In genomic region chr11:2989551-2989950, GRCh38 we compare ENCODE assay signal across 8 cellular contexts. TPM values are rescaled to one million over a fixed set of nuclear protein-coding genes. Genes with fewer than 3 reads are reported as not detected.
DNase-seq lines count a peak whose midpoint lies in the region; ATAC-seq and TF ChIP-seq lines count a peak whose summit lies in the region.

No MANE protein-coding gene starts in this region.

- no peaks in the 10 kb centered on the region for H3K9me3 Mint-ChIP-seq in activated CD4-positive, alpha-beta memory T cell treated with anti-CD3 and anti-CD28 coated beads for 36 hours
- no peaks in the 10 kb centered on the region for H3K9me3 Mint-ChIP-seq in stimulated activated effector memory CD8-positive, alpha-beta T cell treated with anti-CD3 and anti-CD28 coated beads, Interleukin-12 subunit alpha, Interleukin-12 subunit beta, amount 100 ng/mL, for 72 hours

- no peaks in the 10 kb centered on the region for H3K27me3 Mint-ChIP-seq in activated CD4-positive, alpha-beta memory T cell treated with anti-CD3 and anti-CD28 coated beads for 36 hours

- peaks cover 59% of the 10 kb centered on the region for H4K20me1 ChIP-seq in SK-N-SH (ENCODE audit: insufficient read depth)

- H2AFZ ChIP-seq in SK-N-SH (ENCODE audit: low read depth): no peak overlapping the region

- no peaks in the 10 kb centered on the region for H3K9me3 ChIP-seq in SK-N-SH

- intact Hi-C loops in activated CD4-positive, alpha-beta memory T cell treated with anti-CD3 and anti-CD28 coated beads for 36 hours (cut with micrococcal nuclease): loop anchor here (2.0 kb wide), 3 partner anchors 39 to 807 kb away; partner anchors contain the start of gene NUP98

- H3K4me1 Mint-ChIP-seq in activated CD4-positive, alpha-beta memory T cell treated with anti-CD3 and anti-CD28 coated beads for 36 hours (ENCODE audit: low read depth): peaks cover 46% of the 10 kb centered on the region
- H3K4me1 Mint-ChIP-seq in stimulated activated effector memory CD8-positive, alpha-beta T cell treated with anti-CD3 and anti-CD28 coated beads, Interleukin-12 subunit alpha, Interleukin-12 subunit beta, amount 100 ng/mL, for 72 hours: peaks cover 35% of the 10 kb centered on the region

- H3K4me2 ChIP-seq in SK-N-SH: peak overlapping the region; percentile 84

- TF ChIP-seq CTCF in SK-N-SH (IDR thresholded peaks at IDR 0.05): no peak
- TF ChIP-seq CTCF in foreskin fibroblast (IDR thresholded peaks at IDR 0.05; ENCODE audit: low read depth, low read length): no peak

- CTCF ChIA-PET in SK-N-SH (lab: Yijun Ruan, JAX): interaction anchor here (1.2 to 2.3 kb wide), 4 partner anchors 9 to 32 kb away, joined by 3 to 13 read pairs (median 3); no protein-coding TSS in a partner anchor
- CTCF ChIA-PET in activated CD4-positive, alpha-beta memory T cell treated with anti-CD3 and anti-CD28 coated beads for 36 hours (lab: Charles Lee): interaction anchor here (0.9 to 2.8 kb wide), 8 partner anchors 9 to 102 kb away, joined by 3 to 24 read pairs (median 6); no protein-coding TSS in a partner anchor

- ATAC-seq in SK-N-SH treated with all-trans-retinoic acid at 6 μM for 48 hours (no peak), GM21825 (IDR thresholded peaks at IDR 0.05; ENCODE audit: unreplicated experiment) (no peak)
- ATAC-seq in stimulated activated effector memory CD8-positive, alpha-beta T cell treated with anti-CD3 and anti-CD28 coated beads, Interleukin-12 subunit alpha, Interleukin-12 subunit beta, amount 100 ng/mL, for 72 hours: no peak

- no peaks in the 10 kb centered on the region for H3K9me2 ChIP-seq in SK-N-SH

- H3K4me1 ChIP-seq in SK-N-SH (ENCODE audit: control insufficient read depth in 1 of 2, insufficient read depth in 2 of 2, low read depth in 1 of 2, low read length in 1 of 2): peaks cover 9 to 26% of the 10 kb centered on the region in 2 experiments; a peak in 3 of 4 replicates

- H3K9ac ChIP-seq in SK-N-SH: peak overlapping the region; percentile 93

- no peak for TF ChIP-seq EP300 in SK-N-SH (IDR thresholded peaks at IDR 0.05; ENCODE audit: borderline replicate concordance in 1 of 2, low read depth in 1 of 2, low read length in 1 of 2)

- H3K79me2 ChIP-seq in SK-N-SH (ENCODE audit: insufficient read depth): peaks cover 73% of the 10 kb centered on the region

- H3K36me3 Mint-ChIP-seq in activated CD4-positive, alpha-beta memory T cell treated with anti-CD3 and anti-CD28 coated beads for 36 hours: peaks cover 39% of the 10 kb centered on the region
- H3K36me3 Mint-ChIP-seq in stimulated activated effector memory CD8-positive, alpha-beta T cell treated with anti-CD3 and anti-CD28 coated beads, Interleukin-12 subunit alpha, Interleukin-12 subunit beta, amount 100 ng/mL, for 72 hours: peaks cover 85% of the 10 kb centered on the region

- H3K4me3 Mint-ChIP-seq in activated CD4-positive, alpha-beta memory T cell treated with anti-CD3 and anti-CD28 coated beads for 36 hours: peak overlapping the region; percentile 99
- peak overlapping the region; percentile 87 for H3K4me3 Mint-ChIP-seq in stimulated activated effector memory CD8-positive, alpha-beta T cell treated with anti-CD3 and anti-CD28 coated beads, Interleukin-12 subunit alpha, Interleukin-12 subunit beta, amount 100 ng/mL, for 72 hours

- no peaks in the 10 kb centered on the region for H3K27me3 ChIP-seq in SK-N-SH (ENCODE audit: insufficient read depth)

- H3K4me3 ChIP-seq in SK-N-SH (ENCODE audit: low read depth in 2 of 2, low read length in 1 of 2) (peak overlapping the region; percentile 89 to 97; a peak in 3 of 4 replicates), foreskin fibroblast (ENCODE audit: low read depth in 1 of 2, low read length in 2 of 2) (peak overlapping the region; percentile 77 to 87)

- 75% methylated on average over 3 of the region's 3 CpGs for WGBS in SK-N-SH (ENCODE audit: low lambda C conversion rate)

- H3K27ac ChIP-seq in SK-N-SH (ENCODE audit: low read depth in 2 of 2, low read length in 1 of 2): no peak overlapping the region

- POLR2A ChIA-PET in SK-N-SH (lab: Yijun Ruan, JAX): interaction anchor here (2.0 kb wide), 1 partner anchor 11 kb away, joined by 4 read pairs; no protein-coding TSS in a partner anchor
- POLR2A ChIA-PET in activated CD4-positive, alpha-beta memory T cell treated with anti-CD3 and anti-CD28 coated beads for 36 hours (lab: Charles Lee): interaction anchor here (0.8 to 4.8 kb wide), 12 partner anchors 9 to 97 kb away, joined by 3 to 53 read pairs (median 5); partner anchors contain the start of genes CARS1 and PHLDA2

- DNase-seq in SK-N-SH (no peak), foreskin fibroblast (no peak), GDM1 (lab: John Stamatoyannopoulos, UW) (no peak), SIG-M5 (lab: John Stamatoyannopoulos, UW) (no peak)
- no peak for DNase-seq in activated CD4-positive, alpha-beta memory T cell treated with anti-CD3 and anti-CD28 coated beads for 36 hours
- no peak for DNase-seq in stimulated activated effector memory CD8-positive, alpha-beta T cell treated with anti-CD3 and anti-CD28 coated beads, Interleukin-12 subunit alpha, Interleukin-12 subunit beta, amount 100 ng/mL, for 72 hours (ENCODE audit: low spot score in 2 of 2)

- TF ChIP-seq RAD21 in SK-N-SH (IDR thresholded peaks at IDR 0.05; ENCODE audit: low read length): no peak

- peak overlapping the region; percentile 100 for H3K27ac Mint-ChIP-seq in activated CD4-positive, alpha-beta memory T cell treated with anti-CD3 and anti-CD28 coated beads for 36 hours
- peak overlapping the region; percentile 89 for H3K27ac Mint-ChIP-seq in stimulated activated effector memory CD8-positive, alpha-beta T cell treated with anti-CD3 and anti-CD28 coated beads, Interleukin-12 subunit alpha, Interleukin-12 subunit beta, amount 100 ng/mL, for 72 hours

- H3F3A ChIP-seq in SK-N-SH (replicated peaks; ENCODE audit: insufficient read depth): peaks cover 5% of the 10 kb centered on the region

- H3K36me3 ChIP-seq in SK-N-SH (replicated peaks in 1 of 2; ENCODE audit: control insufficient read depth in 1 of 2, insufficient read depth in 2 of 2, low read length in 1 of 2): peaks cover 5 to 13% of the 10 kb centered on the region in 2 experiments

TF ChIP-seq in SK-N-SH, 30 proteins besides CTCF, POLR2A, EP300 and RAD21 (continues in another document):
- TF ChIP-seq, protein P1, sequence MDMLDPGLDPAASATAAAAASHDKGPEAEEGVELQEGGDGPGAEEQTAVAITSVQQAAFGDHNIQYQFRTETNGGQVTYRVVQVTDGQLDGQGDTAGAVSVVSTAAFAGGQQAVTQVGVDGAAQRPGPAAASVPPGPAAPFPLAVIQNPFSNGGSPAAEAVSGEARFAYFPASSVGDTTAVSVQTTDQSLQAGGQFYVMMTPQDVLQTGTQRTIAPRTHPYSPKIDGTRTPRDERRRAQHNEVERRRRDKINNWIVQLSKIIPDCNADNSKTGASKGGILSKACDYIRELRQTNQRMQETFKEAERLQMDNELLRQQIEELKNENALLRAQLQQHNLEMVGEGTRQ (IDR thresholded peaks at IDR 0.05; ENCODE audit: borderline replicate concordance, low read depth, low read length): no peak
- no peak for TF ChIP-seq NRF1 (IDR thresholded peaks at IDR 0.05; ENCODE audit: low read depth, low read length)
- TF ChIP-seq YY1 (IDR thresholded peaks at IDR 0.05; ENCODE audit: low read depth): no peak
- TF ChIP-seq MEF2A (IDR thresholded peaks at IDR 0.05; ENCODE audit: borderline replicate concordance, low read depth): no peak
- no peak for TF ChIP-seq PBX3 (IDR thresholded peaks at IDR 0.05)
- no peak for TF ChIP-seq FOXJ3 (CRISPR knock-in tag; IDR thresholded peaks at IDR 0.05)
- no peak for TF ChIP-seq FOSL2 (IDR thresholded peaks at IDR 0.05; ENCODE audit: borderline replicate concordance, low read depth)
- no peak for TF ChIP-seq EZH2phosphoT487 (IDR thresholded peaks at IDR 0.05; ENCODE audit: borderline replicate concordance, low read depth)

TF ChIP-seq in SK-N-SH treated with all-trans-retinoic acid at 6 μM for 48 hours, 23 proteins besides CTCF, POLR2A, EP300 and RAD21:
- no peak for TF ChIP-seq ESRRG (CRISPR knock-in tag; IDR thresholded peaks at IDR 0.05)
- TF ChIP-seq TCF4 (CRISPR knock-in tag; IDR thresholded peaks at IDR 0.05; ENCODE audit: borderline replicate concordance): no peak

RNA-seq across cellular contexts. Expression of gene NAP1L4, which starts 2.6 kb away (rescaled TPM):
- polyA plus RNA-seq in SK-N-SH (2012; rRNA removed): 82.5 and 104 TPM in 2 replicates
- 94.9 and 110 TPM in 2 replicates for polyA plus RNA-seq in SK-N-SH (2012; cell fraction: cytosol; rRNA removed)
- polyA plus RNA-seq in SK-N-SH (2012; cell fraction: nucleus; rRNA removed): 54.4 and 105 TPM in 2 replicates
- total RNA-seq in activated CD4-positive, alpha-beta memory T cell treated with anti-CD3 and anti-CD28 coated beads for 36 hours: 100 to 1,000 TPM; 261 to 263 TPM
